Comparison of ENCODE assay signal across 16 cellular contexts in genomic region chr10:45439365-45439764, GRCh38.
A peak's percentile ranks its signal among the peaks of the same experiment; 100 is the strongest.
DNase-seq lines count a peak whose midpoint lies in the region; ATAC-seq and TF ChIP-seq lines count a peak whose summit lies in the region.
"Had no signal": no experiment of that assay in that cellular context is flagged by ENCODE, and none has a peak within 500 bp of the region (broad histone marks: within the 10 kb centered on the region; RNA-seq: fewer than 3 reads in every experiment).

No MANE protein-coding gene starts in this region.

- H3K27ac ChIP-seq in vagina (no peak overlapping the region), A673 (ENCODE audit: low read depth, low read length, poor library complexity, severe bottlenecking) (no peak overlapping the region)

- H3K4me1 ChIP-seq in vagina, result no peaks in the 10 kb centered on the region
- no peaks in the 10 kb centered on the region for H3K4me1 ChIP-seq in A673 (ENCODE audit: insufficient read depth, low read length, poor library complexity, severe bottlenecking)
- H3K4me1 ChIP-seq: HAP-1 had no signal

- H3K4me1 Mint-ChIP-seq in activated CD8-positive, alpha-beta memory T cell treated with anti-CD3 and anti-CD28 coated beads, Interleukin-2, amount 10 ng/mL, durations not matched to agents 7 days and 5 days, result peaks cover 10% of the 10 kb centered on the region
- peaks cover 21 to 34% (median 22%) of the 10 kb centered on the region in 3 donors for H3K4me1 Mint-ChIP-seq in IgD-negative memory B cell

- no TSS peak for BruUV-seq in A673 (replicated peaks; lab: Mats Ljungman, UMichigan)

- no peaks in the 10 kb centered on the region for H3K27me3 ChIP-seq in vagina
- no peaks in the 10 kb centered on the region for H3K27me3 ChIP-seq in A673 (replicated peaks; ENCODE audit: insufficient read depth, low read depth, low read length, poor library complexity)

- no peaks in the 10 kb centered on the region for H3K27me3 Mint-ChIP-seq in activated CD8-positive, alpha-beta memory T cell treated with anti-CD3 and anti-CD28 coated beads, Interleukin-2, amount 10 ng/mL, durations not matched to agents 7 days and 5 days
- no peaks in the 10 kb centered on the region for H3K27me3 Mint-ChIP-seq in IgD-negative memory B cell

- no peak for TF ChIP-seq POLR2A in vagina (IDR thresholded peaks at IDR 0.05)

- peaks cover 11% of the 10 kb centered on the region for H3K36me3 Mint-ChIP-seq in activated CD8-positive, alpha-beta memory T cell treated with anti-CD3 and anti-CD28 coated beads, Interleukin-2, amount 10 ng/mL, durations not matched to agents 7 days and 5 days
- peaks cover 9% of the 10 kb centered on the region for H3K36me3 Mint-ChIP-seq in IgD-negative memory B cell

- H3K9me3 Mint-ChIP-seq in activated CD8-positive, alpha-beta memory T cell treated with anti-CD3 and anti-CD28 coated beads, Interleukin-2, amount 10 ng/mL, durations not matched to agents 7 days and 5 days (ENCODE audit: low read depth), result no peaks in the 10 kb centered on the region
- H3K9me3 Mint-ChIP-seq in IgD-negative memory B cell, result peaks cover 0 to 4% (median 0%) of the 10 kb centered on the region in 3 donors
- H3K9me3 Mint-ChIP-seq: CD4-positive, alpha-beta memory T cell had no signal

- H3K36me3 ChIP-seq in vagina, result no peaks in the 10 kb centered on the region
- no peaks in the 10 kb centered on the region for H3K36me3 ChIP-seq in A673 (ENCODE audit: insufficient read depth, low read length, poor library complexity, severe bottlenecking)
- H3K36me3 ChIP-seq: HAP-1 had no signal

- H3K4me3 ChIP-seq in vagina (no peak overlapping the region), A673 (ENCODE audit: low read depth, low read length, poor library complexity, severe bottlenecking) (no peak overlapping the region)
- H3K4me3 ChIP-seq: HAP-1 had no signal

- CTCF ChIA-PET in activated CD8-positive, alpha-beta memory T cell treated with anti-CD3 and anti-CD28 coated beads, Interleukin-2, amount 10 ng/mL, durations not matched to agents 7 days and 5 days (lab: Charles Lee), result interaction anchor here (1.9 kb wide), 1 partner anchor 26 kb away, joined by 7 read pairs; no protein-coding TSS in a partner anchor
- CTCF ChIA-PET in A673 (lab: Charles Lee), result no interaction called here

- DNase-seq in activated CD8-positive, alpha-beta memory T cell treated with anti-CD3 and anti-CD28 coated beads, Interleukin-2, amount 10 ng/mL, durations not matched to agents 7 days and 5 days, result peak; percentile 19
- no peak for DNase-seq in activated CD8-positive, alpha-beta memory T cell treated with anti-CD3 and anti-CD28 coated beads for 24 hours
- peak; percentile 6 for DNase-seq in mucosa of gallbladder (ENCODE audit: low spot score)
- DNase-seq in vagina (ENCODE audit: extremely low spot score in 2 of 2), result peak; percentile 79 to 91
- DNase-seq in dedifferentiated amniotic fluid mesenchymal stem cell (ENCODE audit: extremely low spot score), result no peak
- DNase-seq in A673 (ENCODE audit: low spot score), result no peak
- DNase-seq: CD4-positive, alpha-beta memory T cell; MV-4-11; NCI-H1417 treated with DMSO at 0.1 percent for 48 hours; NCI-H2029; NCI-H510A; SHP77 had no signal

- ATAC-seq in activated CD8-positive, alpha-beta memory T cell treated with anti-CD3 and anti-CD28 coated beads, Interleukin-2, amount 10 ng/mL, durations not matched to agents 7 days and 5 days, result no peak
- no peak for ATAC-seq in GM18867 (IDR thresholded peaks at IDR 0.05; ENCODE audit: unreplicated experiment)
- ATAC-seq: SK-N-SH treated with all-trans-retinoic acid at 6 μM for 48 hours had no signal

- H3K9me3 ChIP-seq in vagina, result no peaks in the 10 kb centered on the region
- no peaks in the 10 kb centered on the region for H3K9me3 ChIP-seq in A673 (ENCODE audit: low read depth, low read length, poor library complexity, severe bottlenecking)
- H3K9me3 ChIP-seq: HAP-1 had no signal

- H3K27ac Mint-ChIP-seq in activated CD8-positive, alpha-beta memory T cell treated with anti-CD3 and anti-CD28 coated beads, Interleukin-2, amount 10 ng/mL, durations not matched to agents 7 days and 5 days, result peak overlapping the region; percentile 35
- peak overlapping the region in 2 of 3 donors; percentile 39 to 71 for H3K27ac Mint-ChIP-seq in IgD-negative memory B cell
- H3K27ac Mint-ChIP-seq: CD4-positive, alpha-beta memory T cell had no signal

- POLR2A ChIA-PET in A673 (lab: Charles Lee; ENCODE audit: low non-redundant PET), result no interaction called here

- intact Hi-C loops in vagina (cut with DNase I), result no loop called here
- intact Hi-C loops in A673 (cut with micrococcal nuclease; ENCODE audit: unreplicated experiment), result no loop called here

- H3K4me3 Mint-ChIP-seq in activated CD8-positive, alpha-beta memory T cell treated with anti-CD3 and anti-CD28 coated beads, Interleukin-2, amount 10 ng/mL, durations not matched to agents 7 days and 5 days, result no peak overlapping the region
- H3K4me3 Mint-ChIP-seq in IgD-negative memory B cell, result no peak overlapping the region

- TF ChIP-seq CTCF in vagina (IDR thresholded peaks at IDR 0.05) (no peak), A673 (conservative IDR thresholded peaks at IDR 0.05; ENCODE audit: low read depth, low read length) (no peak)

Comparison
In these comparisons a context has a peak if more than half of its experiments do, and no peak if none do; other contexts are left out.
1. DNase-seq: peak in activated CD8-positive, alpha-beta memory T cell treated with anti-CD3 and anti-CD28 coated beads, Interleukin-2, amount 10 ng/mL, durations not matched to agents 7 days and 5 days (single experiment), mucosa of gallbladder (single experiment) and vagina (2 of 2); none in activated CD8-positive, alpha-beta memory T cell treated with anti-CD3 and anti-CD28 coated beads for 24 hours (single experiment), dedifferentiated amniotic fluid mesenchymal stem cell (single experiment) and A673 (single experiment).